In the genomic region with DNA sequence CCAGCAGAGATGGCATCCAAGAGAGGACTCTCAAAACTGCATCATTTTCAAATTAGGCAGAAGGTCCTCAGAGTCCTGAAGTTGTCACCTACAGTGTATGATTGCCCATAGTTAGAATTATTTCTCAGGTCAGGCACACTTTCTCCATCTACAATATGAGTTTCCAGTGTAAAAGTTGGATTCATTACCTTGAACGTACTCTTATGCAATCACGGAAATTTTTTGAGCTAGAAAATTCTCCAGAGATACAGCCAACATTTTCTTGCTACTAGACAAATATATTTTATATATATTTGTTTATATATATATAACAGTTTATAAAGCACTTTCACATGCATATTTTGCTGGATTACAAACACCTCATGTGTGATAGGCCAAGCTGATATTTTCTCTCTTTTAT, we compare ENCODE assay signal across 29 cellular contexts.
"Had no signal": no experiment of that assay in that cellular context is flagged by ENCODE, and none has a peak within 500 bp of the region (broad histone marks: within the 10 kb centered on the region; RNA-seq: fewer than 3 reads in every experiment).

No MANE protein-coding gene starts in this region.

- H3K36me3 ChIP-seq: left lung, lower lobe of right lung, neural progenitor cell, neutrophil, ovary, right atrium auricular region, stomach, thyroid gland, transverse colon, upper lobe of left lung, vagina had no signal

- H3K27ac ChIP-seq: left lung, lower lobe of right lung, neural progenitor cell, neutrophil, ovary, right atrium auricular region, skin epidermis, stomach, thyroid gland, transverse colon, upper lobe of left lung, vagina had no signal

- ATAC-seq: left colon; left lung; lower lobe of right lung; natural killer cell; sciatic nerve; stimulated activated naive B cell treated with anti-CD40 and anti-IgM and Interleukin-4, amounts not matched to agents 10 μg/mL and 1 μg/mL and 100 μg/mL, for 72 hours; stimulated activated naive CD8-positive, alpha-beta T cell treated with anti-CD3 and anti-CD28 coated beads, Interleukin-15, Interleukin-2, amounts not matched to agents 100 U/mL and 50 U/mL, for 24 hours had no signal

- DNase-seq: hippocampal formation; kidney; left colon; left lung; lower lobe of right lung; mammary epithelial cell; mesenchymal stem cell; natural killer cell; nephron progenitor cell; occipital lobe; ovary; stimulated activated CD4-positive, alpha-beta T cell treated with anti-CD3 and anti-CD28 coated beads, Interleukin-12 subunit alpha, Interleukin-12 subunit beta, amount 100 ng/mL, for 4 hours; stimulated activated CD4-positive, alpha-beta T cell treated with anti-CD3 and anti-CD28 coated beads, Interleukin-15, amount 100 ng/mL, for 24 hours; stimulated activated CD4-positive, alpha-beta T cell treated with anti-CD3 and anti-CD28 coated beads, Interleukin-2, amount 100 ng/mL, for 24 hours; stimulated activated CD4-positive, alpha-beta T cell treated with anti-CD3 and anti-CD28 coated beads, Interleukin-4, amount 100 ng/mL, for 1 hour; stimulated activated naive B cell treated with anti-CD40 and anti-IgM and Interleukin-4, amounts not matched to agents 10 μg/mL and 1 μg/mL and 100 μg/mL, for 72 hours; stimulated activated naive CD8-positive, alpha-beta T cell treated with anti-CD3 and anti-CD28 coated beads, Interleukin-15, Interleukin-2, amounts not matched to agents 100 U/mL and 50 U/mL, for 24 hours; stomach; testis; thyroid gland; transverse colon; upper lobe of left lung had no signal

- H3K9me3 ChIP-seq: lower lobe of right lung, neutrophil, ovary, right atrium auricular region, stomach, testis, thyroid gland, transverse colon, upper lobe of left lung, vagina had no signal

- H2AFZ ChIP-seq: neural progenitor cell had no signal

- H3K4me3 ChIP-seq: left lung, lower lobe of right lung, neural progenitor cell, ovary, right atrium auricular region, skin epidermis, stomach, thyroid gland, transverse colon, upper lobe of left lung, vagina had no signal

- H3K27me3 ChIP-seq: left lung, neutrophil, ovary, right atrium auricular region, stomach, testis, thyroid gland, transverse colon, upper lobe of left lung, vagina had no signal

- H3K9ac ChIP-seq: neural progenitor cell had no signal

- FAIRE-seq: islet of Langerhans, kidney had no signal

- H3K4me2 ChIP-seq: neural progenitor cell had no signal
